Comparison of ENCODE assay signal across 9 cellular contexts in the genomic region with DNA sequence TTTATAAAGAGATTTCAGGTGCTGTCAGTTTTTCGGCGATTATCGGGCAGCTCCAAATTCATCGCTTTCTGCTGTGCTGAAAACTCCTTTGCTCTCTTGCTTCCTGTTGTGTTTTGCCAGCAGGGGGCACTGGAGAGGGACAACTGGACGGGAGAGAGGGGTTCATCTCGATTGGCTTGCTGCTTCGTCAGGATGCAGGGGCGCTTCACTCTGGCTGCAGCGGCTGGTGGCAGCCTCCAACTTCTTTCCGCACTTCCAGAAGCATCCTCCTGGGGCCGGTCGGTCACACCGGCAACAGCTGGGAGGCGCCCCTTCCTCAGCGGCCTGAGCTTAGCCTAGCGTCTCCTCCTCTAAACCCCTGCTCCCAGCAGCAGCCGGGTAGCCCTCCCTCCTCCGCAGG. TPM values are rescaled to one million over a fixed set of nuclear protein-coding genes. Genes with fewer than 3 reads are reported as not detected.
DNase-seq lines count a peak whose midpoint lies in the region; ATAC-seq, FAIRE-seq and TF ChIP-seq lines count a peak whose summit lies in the region.
"Had no signal": no experiment of that assay in that cellular context is flagged by ENCODE, and none has a peak within 500 bp of the region (broad histone marks: within the 10 kb centered on the region; RNA-seq: fewer than 3 reads in every experiment).

No MANE protein-coding gene starts in this region.

- TF ChIP-seq CTCF in GM12878 (IDR thresholded peaks at IDR 0.05 in 2 of 3, conservative IDR thresholded peaks at IDR 0.05 in 1 of 3; ENCODE audit: control insufficient read depth in 2 of 3, extremely low read depth in 1 of 3, insufficient read depth in 1 of 3, low read depth in 3 of 3, low read length in 3 of 3) (peak; percentile 22 to 60 (median 33); a peak in 5 of 6 replicates), keratinocyte (optimal IDR thresholded peaks at IDR 0.05 in 1 of 3, IDR thresholded peaks at IDR 0.05 in 1 of 3, conservative IDR thresholded peaks at IDR 0.05 in 1 of 3; ENCODE audit: extremely low read depth in 1 of 3, insufficient read depth in 2 of 3, low read length in 3 of 3) (peak; percentile 23 to 64 (median 32))

- H3K79me2 ChIP-seq in GM12878 (ENCODE audit: control insufficient read depth, insufficient read depth, low read length) = no peaks in the 10 kb centered on the region
- H3K79me2 ChIP-seq in keratinocyte (ENCODE audit: control insufficient read depth, insufficient read depth, low read length) = no peaks in the 10 kb centered on the region

- H3K9me3 ChIP-seq in GM12878 (replicated peaks; ENCODE audit: control insufficient read depth, insufficient read depth, low read length) (no peaks in the 10 kb centered on the region; the same call in 1 of the 3 replicates), keratinocyte (ENCODE audit: control insufficient read depth, low read depth, low read length) (no peaks in the 10 kb centered on the region)
- H3K9me3 ChIP-seq: Caco-2 had no signal

- no peaks in the 10 kb centered on the region for H3K27me3 ChIP-seq in GM12878 (replicated peaks in 1 of 2; ENCODE audit: control insufficient read depth in 2 of 2, insufficient read depth in 2 of 2, low read length in 1 of 2)
- H3K27me3 ChIP-seq in keratinocyte (ENCODE audit: control insufficient read depth, extremely low read depth, insufficient read depth, low read length) = no peaks in the 10 kb centered on the region

- dilution Hi-C loops in keratinocyte (cut with MboI; ENCODE audit: extremely low pct_ligation_motif_present, low sequenced_read_pairs) = no loop called here

- ATAC-seq in GM12878 (no peak), HG02970 (IDR thresholded peaks at IDR 0.05; ENCODE audit: low FRiP score, unreplicated experiment) (no peak), HG02798 (IDR thresholded peaks at IDR 0.05; ENCODE audit: poor library complexity, unreplicated experiment) (no peak)

- peaks cover 20% of the 10 kb centered on the region for H3K4me1 ChIP-seq in GM12878 (ENCODE audit: control insufficient read depth, insufficient read depth, low read length)
- no peaks in the 10 kb centered on the region for H3K4me1 ChIP-seq in keratinocyte (ENCODE audit: control insufficient read depth, extremely low read depth, insufficient read depth, low read length)
- H3K4me1 ChIP-seq: Caco-2 had no signal

- POLR2A ChIA-PET in GM12878 (lab: Charles Lee) = interaction anchor here (0.7 to 12.3 kb wide), 4 partner anchors 7 to 740 kb away, joined by 3 to 207 read pairs (median 4); no protein-coding TSS in a partner anchor

- no peak for TF ChIP-seq POLR2A in GM12878 (IDR thresholded peaks at IDR 0.05; ENCODE audit: low read depth, low read length)

- H2AFZ ChIP-seq in GM12878 (ENCODE audit: control insufficient read depth, low read depth, low read length) (no peak overlapping the region; the same call in 1 of the 2 replicates), keratinocyte (ENCODE audit: control insufficient read depth, low read length) (no peak overlapping the region)

- no peaks in the 10 kb centered on the region for H3K9me1 ChIP-seq in keratinocyte (ENCODE audit: control insufficient read depth, extremely low read depth, insufficient read depth, low read length)

- no peak overlapping the region for H3K4me2 ChIP-seq in GM12878 (ENCODE audit: control insufficient read depth, insufficient read depth)
- H3K4me2 ChIP-seq in keratinocyte (ENCODE audit: control insufficient read depth, extremely low read depth, insufficient read depth, low read depth, low read length) = no peak overlapping the region

- SMC1A ChIA-PET in GM12878 (lab: Charles Lee; ENCODE audit: uncharacterized antibody, unreplicated experiment) = interaction anchor here (1.0 to 17.6 kb wide), 11 partner anchors 8 to 275 kb away, joined by 3 to 404 read pairs (median 6); no protein-coding TSS in a partner anchor

- RAD21 ChIA-PET in GM12878 (lab: Charles Lee; ENCODE audit: unreplicated experiment) = interaction anchor here (0.7 to 14.8 kb wide), 2 partner anchors 12 to 19 kb away, joined by 3 to 428 read pairs; no protein-coding TSS in a partner anchor

- DNase-seq in NCI-H748 (lab: John Stamatoyannopoulos, UW; ENCODE audit: unreplicated experiment) = peak; percentile 24
- DNase-seq in NCI-H748 treated with DMSO at 0.1 percent for 48 hours (lab: John Stamatoyannopoulos, UW) = no peak
- DNase-seq in T-helper 22 cell (ENCODE audit: low read depth) = peak; percentile 37
- DNase-seq in GM12878 (ENCODE audit: low read depth, low spot score) = no peak
- DNase-seq in keratinocyte (ENCODE audit: low read depth, low spot score) = no peak
- peak; percentile 81 for DNase-seq in stimulated activated CD4-positive, alpha-beta T cell treated with anti-CD3 and anti-CD28 coated beads, Interleukin-15, amount 100 ng/mL, for 24 hours

- WGBS in GM12878 (ENCODE audit: insufficient coverage, insufficient replicate concordance, low lambda C conversion rate, missing lambda C conversion rate) = 32% methylated on average over 18 of the region's 18 CpGs

- no TSS peak for BruUV-seq in GM12878 (replicated peaks; lab: Mats Ljungman, UMichigan)

- H4K20me1 ChIP-seq in GM12878 (ENCODE audit: control insufficient read depth, insufficient read depth) = no peaks in the 10 kb centered on the region
- H4K20me1 ChIP-seq in keratinocyte (ENCODE audit: control insufficient read depth, extremely low read depth, insufficient read depth, low read length) = no peaks in the 10 kb centered on the region

- H3K4me3 ChIP-seq in GM12878 (no peak overlapping the region), keratinocyte (ENCODE audit: control insufficient read depth in 2 of 3, extremely low read depth in 1 of 3, insufficient read depth in 2 of 3, low read depth in 1 of 3, low read length in 3 of 3) (no peak overlapping the region)

- CTCF ChIA-PET in GM12878 (lab: Yijun Ruan, JAX) = interaction anchor here (0.8 to 9.1 kb wide), 15 partner anchors 8 to 256 kb away, joined by 3 to 226 read pairs (median 4); no protein-coding TSS in a partner anchor

- peak; percentile 46 for TF ChIP-seq RAD21 in GM12878 (IDR thresholded peaks at IDR 0.05; ENCODE audit: insufficient read depth, low read depth, low read length)

- no peak for FAIRE-seq in GM12878 (lab: Jason Lieb, UNC)
- FAIRE-seq in keratinocyte (lab: Jason Lieb, UNC) = no peak

- in situ Hi-C loops in GM12878 (cut with MboI) = loop anchor here (25.0 kb wide), 1 partner anchor 1600 kb away; no protein-coding TSS in a partner anchor

- H3K9ac ChIP-seq in GM12878 (ENCODE audit: control insufficient read depth, insufficient read depth, low read length) = no peak overlapping the region
- no peak overlapping the region for H3K9ac ChIP-seq in keratinocyte (ENCODE audit: control insufficient read depth, extremely low read depth, insufficient read depth, low read length)

- H3K27ac ChIP-seq in GM12878 (ENCODE audit: control insufficient read depth, insufficient read depth) = no peak overlapping the region
- H3K27ac ChIP-seq in keratinocyte (ENCODE audit: control insufficient read depth, insufficient read depth, low read length) = no peak overlapping the region

- intact Hi-C loops in GM12878 (cut with micrococcal nuclease; ENCODE audit: unreplicated experiment) = no loop called here

- TF ChIP-seq EP300 in GM12878 (IDR thresholded peaks at IDR 0.05; ENCODE audit: borderline replicate concordance in 1 of 2, control insufficient read depth in 1 of 2, low read depth in 2 of 2, low read length in 2 of 2) = no peak

- H3K36me3 ChIP-seq in GM12878 (ENCODE audit: control insufficient read depth in 2 of 2, insufficient read depth in 2 of 2, low read length in 1 of 2) = no peaks in the 10 kb centered on the region; a peak in 1 of 4 replicates
- H3K36me3 ChIP-seq in keratinocyte (ENCODE audit: control insufficient read depth in 2 of 2, extremely low read depth in 1 of 2, insufficient read depth in 2 of 2, low read length in 2 of 2) = no peaks in the 10 kb centered on the region

TF ChIP-seq in GM12878, 131 proteins besides CTCF, POLR2A, EP300 and RAD21 (continues in another document):
- TF ChIP-seq, protein P1, sequence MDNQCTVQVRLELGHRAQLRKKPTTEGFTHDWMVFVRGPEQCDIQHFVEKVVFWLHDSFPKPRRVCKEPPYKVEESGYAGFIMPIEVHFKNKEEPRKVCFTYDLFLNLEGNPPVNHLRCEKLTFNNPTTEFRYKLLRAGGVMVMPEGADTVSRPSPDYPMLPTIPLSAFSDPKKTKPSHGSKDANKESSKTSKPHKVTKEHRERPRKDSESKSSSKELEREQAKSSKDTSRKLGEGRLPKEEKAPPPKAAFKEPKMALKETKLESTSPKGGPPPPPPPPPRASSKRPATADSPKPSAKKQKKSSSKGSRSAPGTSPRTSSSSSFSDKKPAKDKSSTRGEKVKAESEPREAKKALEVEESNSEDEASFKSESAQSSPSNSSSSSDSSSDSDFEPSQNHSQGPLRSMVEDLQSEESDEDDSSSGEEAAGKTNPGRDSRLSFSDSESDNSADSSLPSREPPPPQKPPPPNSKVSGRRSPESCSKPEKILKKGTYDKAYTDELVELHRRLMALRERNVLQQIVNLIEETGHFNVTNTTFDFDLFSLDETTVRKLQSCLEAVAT (IDR thresholded peaks at IDR 0.05) = 0 out of 2 replicates have a peak, but pooled peaks have one; percentile 41

RNA-seq across cellular contexts. Expression of a gene that starts 29.5 kb away (rescaled TPM):
- total RNA-seq in GM12878 (2013; cell fraction: nucleolus; rRNA removed) = 187 and 197 TPM in 2 replicates
- total RNA-seq in GM12878 (2014; rRNA removed) (39.3 and 39.4 TPM in 2 replicates), GM12878 (2014; rRNA removed; fragmentation: Illumina TruSeq; extraction: Trizol) (29.0 and 30.2 TPM in 2 replicates), GM12878 (2021) (29.0 and 34.2 TPM in 2 replicates)
- 22.4 TPM for polyA plus RNA-seq in GM12878 (2011; ENCODE audit: low read depth)
- polyA plus RNA-seq in GM12878 (2011; rRNA removed) (438 and 577 TPM in 2 replicates), GM12878 (2014; fragmentation: Illumina TruSeq; extraction: Trizol) (39.1 and 44.4 TPM in 2 replicates), GM12878 (2014; fragmentation: Nextera tagmentation; extraction: Ambion mirVana) (10 to 100 TPM; 28.4 to 42.0 TPM), GM12878 (2014; rRNA removed) (41.0 and 44.9 TPM in 2 replicates), GM12878 (2016; fragmentation: Nextera tagmentation; extraction: Ambion mirVana) (10 to 100 TPM; 43.8 to 45.0 TPM), keratinocyte (24.3 to 30.7 TPM (median 26.9 TPM) in 3 replicates)
- 261 and 306 TPM in 2 replicates for polyA plus RNA-seq in GM12878 (2011; cell fraction: cytosol; rRNA removed)
- polyA plus RNA-seq in GM12878 (2011; cell fraction: nucleus; rRNA removed) = 898 and 1,313 TPM in 2 replicates
- polyA plus RNA-seq in GM12878 (2012) = 32.3 and 41.3 TPM in 2 replicates
- 233 and 254 TPM in 2 replicates for polyA minus RNA-seq in GM12878 (2011; rRNA and poly(A)+ RNA removed)
- polyA minus RNA-seq in GM12878 (2011; cell fraction: cytosol; rRNA and poly(A)+ RNA removed) = 86.2 and 96.9 TPM in 2 replicates
- 343 and 358 TPM in 2 replicates for polyA minus RNA-seq in GM12878 (2011; cell fraction: nucleus; rRNA and poly(A)+ RNA removed)
- 74.3 TPM for polyA plus RNA-seq in keratinocyte (2011; ENCODE audit: low read depth)
- polyA plus RNA-seq in keratinocyte (2011; cell fraction: cytosol; rRNA removed) = 20.8 and 27.4 TPM in 2 replicates
- 44.0 and 46.8 TPM in 2 replicates for polyA plus RNA-seq in keratinocyte (2011; cell fraction: nucleus; rRNA removed)
- polyA plus RNA-seq in keratinocyte (2012; ENCODE audit: low replicate concordance) = 15.5 and 16.5 TPM in 2 replicates
- 14.9 to 22.9 TPM (median 18.1 TPM) in 3 replicates for polyA minus RNA-seq in keratinocyte
- polyA minus RNA-seq in keratinocyte (2011; cell fraction: cytosol; rRNA and poly(A)+ RNA removed) = 17.8 TPM
- polyA minus RNA-seq in keratinocyte (2011; cell fraction: nucleus; rRNA and poly(A)+ RNA removed) = 8.5 and 13.1 TPM in 2 replicates

Comparison
In these comparisons a context has a peak if more than half of its experiments do, and no peak if none do; other contexts are left out.
1. DNase-seq: peak in NCI-H748 (single experiment), T-helper 22 cell (single experiment) and stimulated activated CD4-positive, alpha-beta T cell treated with anti-CD3 and anti-CD28 coated beads, Interleukin-15, amount 100 ng/mL, for 24 hours (single experiment); none in NCI-H748 treated with DMSO at 0.1 percent for 48 hours (single experiment), GM12878 (single experiment) and keratinocyte (single experiment).